1 cellular context compared by ENCODE assay signal in the genomic region with DNA sequence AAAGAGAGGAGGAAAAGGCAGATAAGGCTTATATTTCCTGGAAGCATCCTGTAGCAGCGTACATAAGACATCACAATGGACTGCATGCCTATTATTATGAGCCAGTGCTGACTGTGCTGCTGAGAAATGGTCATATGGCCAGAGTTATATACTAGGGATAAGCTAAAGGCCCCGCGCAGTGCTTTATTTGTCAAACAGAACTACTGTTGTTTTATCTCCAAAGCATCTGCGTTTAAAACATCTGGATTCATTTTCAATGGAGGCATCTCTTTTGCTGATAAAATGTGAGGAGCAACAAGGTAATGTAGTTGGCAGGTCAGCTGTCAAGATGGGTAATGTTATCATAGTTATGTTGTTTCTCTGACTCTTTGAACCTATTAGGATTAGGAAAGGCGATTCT.
TF ChIP-seq lines count a peak whose summit lies in the region.

No MANE protein-coding gene starts in this region.

TF ChIP-seq in SK-N-SH, 30 proteins besides CTCF, POLR2A, EP300 and RAD21 (continued from another document):
- TF ChIP-seq SMC3 (IDR thresholded peaks at IDR 0.05; ENCODE audit: low read depth, low read length) = no peak
